13 cellular contexts compared by ENCODE assay signal in genomic region chr14:104886690-104887622, GRCh38. TPM values are rescaled to one million over a fixed set of nuclear protein-coding genes. Genes with fewer than 3 reads are reported as not detected.
DNase-seq lines count a peak whose midpoint lies in the region; TF ChIP-seq lines count a peak whose summit lies in the region.
"Had no signal": no experiment of that assay in that cellular context is flagged by ENCODE, and none has a peak within 500 bp of the region (broad histone marks: within the 10 kb centered on the region; RNA-seq: fewer than 3 reads in every experiment).

No MANE protein-coding gene starts in this region.

- H3K4me1 ChIP-seq in endodermal cell (ENCODE audit: control insufficient read depth, insufficient read depth, low read length) (no peaks in the 10 kb centered on the region), ovary (ENCODE audit: insufficient read depth) (no peaks in the 10 kb centered on the region)
- H3K4me1 ChIP-seq: SJSA1 had no signal

- H3K4me3 ChIP-seq in endodermal cell (ENCODE audit: low read length) (no peak overlapping the region), ovary (no peak overlapping the region)
- H3K4me3 ChIP-seq: dorsolateral prefrontal cortex, SJSA1 had no signal

- DNase-seq in stimulated activated CD4-positive, alpha-beta T cell treated with anti-CD3 and anti-CD28 coated beads, Interleukin-4, amount 100 ng/mL, for 1 hour, result peak; percentile 1
- no peak for DNase-seq in stimulated activated CD4-positive, alpha-beta T cell treated with anti-CD3 and anti-CD28 coated beads, Interleukin-2, amount 100 ng/mL, for 48 hours
- peak; percentile 37 for DNase-seq in endodermal cell
- DNase-seq in ovary, result peak; percentile 8 to 36 (median 19)
- DNase-seq in NCI-H187 (lab: John Stamatoyannopoulos, UW), result no peak
- no peak for DNase-seq in COR-L47 (lab: John Stamatoyannopoulos, UW)
- DNase-seq in NCI-H1105 (lab: John Stamatoyannopoulos, UW), result no peak
- DNase-seq in stimulated activated naive CD4-positive, alpha-beta T cell (lab: John Stamatoyannopoulos, UW), result no peak
- DNase-seq: NCI-H1436, NCI-H526 treated with DMSO at 0.1 percent for 48 hours had no signal

- 94 to 99% methylated on average over 23 to 59 of the region's 59 CpGs for WGBS in endodermal cell (ENCODE audit: insufficient coverage in 1 of 2, insufficient read length in 1 of 2), 2 experiments
- WGBS in ovary, 3 donors, result 90 to 93% (median 93%) methylated on average over 53 to 59 of the region's 59 CpGs

- H3K9me3 Mint-ChIP-seq in endodermal cell, result no peaks in the 10 kb centered on the region

- no peak overlapping the region for H3K4me3 Mint-ChIP-seq in endodermal cell

- intact Hi-C loops in ovary (cut with DNase I), result no loop called here

- H3K27ac ChIP-seq in endodermal cell (ENCODE audit: low read depth, low read length) (no peak overlapping the region), ovary (no peak overlapping the region)
- H3K27ac ChIP-seq: dorsolateral prefrontal cortex, SJSA1 had no signal

- H3K27me3 ChIP-seq in endodermal cell (ENCODE audit: control insufficient read depth, insufficient read depth, low read length, poor library complexity, severe bottlenecking), result no peaks in the 10 kb centered on the region
- H3K27me3 ChIP-seq in ovary, result no peaks in the 10 kb centered on the region
- H3K27me3 ChIP-seq: dorsolateral prefrontal cortex, SJSA1 had no signal

- no peaks in the 10 kb centered on the region for H3K4me1 Mint-ChIP-seq in endodermal cell

- H3K36me3 ChIP-seq in endodermal cell (ENCODE audit: control insufficient read depth, insufficient read depth, low read length) (peaks cover 11% of the 10 kb centered on the region), ovary (no peaks in the 10 kb centered on the region)

- no peak for TF ChIP-seq POLR2A in ovary (IDR thresholded peaks at IDR 0.05)

- H3K36me3 Mint-ChIP-seq in endodermal cell (ENCODE audit: low read depth), result no peaks in the 10 kb centered on the region

- H3K9me3 ChIP-seq in endodermal cell (ENCODE audit: control insufficient read depth, low read length), result no peaks in the 10 kb centered on the region
- no peaks in the 10 kb centered on the region for H3K9me3 ChIP-seq in ovary
- H3K9me3 ChIP-seq: SJSA1 had no signal

- H3K9ac ChIP-seq in endodermal cell (ENCODE audit: extremely low read depth, low read length, poor library complexity, severe bottlenecking), result no peak overlapping the region

- H3K27me3 Mint-ChIP-seq in endodermal cell (ENCODE audit: insufficient read depth), result no peaks in the 10 kb centered on the region

- no peak overlapping the region for H3K27ac Mint-ChIP-seq in endodermal cell

- no peak for TF ChIP-seq EP300 in ovary (IDR thresholded peaks at IDR 0.05)

- TF ChIP-seq CTCF in endodermal cell (conservative IDR thresholded peaks at IDR 0.05), result no peak
- TF ChIP-seq CTCF in ovary (IDR thresholded peaks at IDR 0.05), result no peak

RNA-seq across cellular contexts. Expression of gene CEP170B, which starts 21.9 kb away (rescaled TPM):
- 10 to 100 TPM; 38.9 to 43.1 TPM for total RNA-seq in endodermal cell
- polyA plus RNA-seq in endodermal cell (2013, experiment 1 of 2), result 13.9 TPM
- polyA plus RNA-seq in endodermal cell (2013, experiment 2 of 2), result 15.1 TPM
- 10 to 100 TPM in 4 of 7 donors, 1 to 10 TPM in 3; 3.0 to 22.7 (median 11.7) TPM for total RNA-seq in ovary
- 1 to 10 TPM; 1.9 to 5.1 TPM for polyA plus RNA-seq in ovary

RNA-seq across cellular contexts. Expression of gene PLD4, which starts 37.7 kb away (rescaled TPM):
- total RNA-seq in endodermal cell (not detected), ovary (1 to 10 TPM in 4 of 7 donors, under 1 TPM in 2, not detected in 1; 0.32 to 3.2 (median 1.4) TPM)
- polyA plus RNA-seq in endodermal cell (2013, experiment 1 of 2), result 0.04 TPM
- not detected for polyA plus RNA-seq in endodermal cell (2013, experiment 2 of 2)
- polyA plus RNA-seq in ovary, result under 1 TPM; 0.12 to 0.48 TPM
- total RNA-seq: M059J, SJSA1 had no signal

Comparison
In these comparisons a context has a peak if more than half of its experiments do, and no peak if none do; other contexts are left out.
1. DNase-seq: peak in stimulated activated CD4-positive, alpha-beta T cell treated with anti-CD3 and anti-CD28 coated beads, Interleukin-4, amount 100 ng/mL, for 1 hour (single experiment), endodermal cell (single experiment) and ovary (5 of 5); none in stimulated activated CD4-positive, alpha-beta T cell treated with anti-CD3 and anti-CD28 coated beads, Interleukin-2, amount 100 ng/mL, for 48 hours (0 of 2), NCI-H187 (0 of 2), COR-L47 (single experiment), NCI-H1105 (single experiment) and stimulated activated naive CD4-positive, alpha-beta T cell (0 of 6).